Comparison of ENCODE assay signal across 1 cellular context in the genomic region with DNA sequence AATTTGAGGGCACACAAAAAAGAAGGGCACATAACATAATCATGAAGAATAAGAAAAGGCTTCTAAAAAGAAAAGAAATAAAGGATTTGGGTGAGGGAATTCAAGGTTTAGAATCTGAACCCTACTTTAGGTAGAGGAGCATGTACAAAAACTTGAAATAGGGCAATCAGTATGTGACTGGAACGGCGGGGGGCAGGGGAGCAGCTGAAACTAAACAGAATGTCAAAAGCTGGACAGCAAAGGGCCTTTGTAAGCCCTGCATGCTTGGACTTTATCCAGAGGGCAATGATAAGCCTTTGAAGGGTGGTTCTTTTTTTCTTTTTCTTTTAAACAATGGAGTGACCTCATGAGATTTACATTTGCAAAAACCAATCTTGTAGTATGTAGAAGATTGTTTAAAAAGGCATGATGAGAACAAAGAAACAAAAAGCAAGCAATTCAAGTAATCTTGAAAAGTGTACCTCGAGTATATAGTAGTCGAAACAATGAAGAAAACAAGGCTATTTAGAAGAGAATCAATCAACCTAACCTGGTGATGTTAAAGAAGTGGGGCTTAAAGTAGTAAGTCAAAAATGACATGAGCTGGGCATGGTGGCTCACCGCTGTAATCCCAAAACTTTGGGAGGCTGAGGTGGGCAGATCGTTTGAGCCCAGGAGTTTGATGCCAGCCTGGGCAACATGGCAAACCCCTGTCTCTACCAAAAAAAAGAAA.
TF ChIP-seq lines count a peak whose summit lies in the region.

No MANE protein-coding gene starts in this region.

TF ChIP-seq in HepG2, 621 proteins besides CTCF, POLR2A, EP300 and RAD21 (continued from another document and continues in another):
- TF ChIP-seq MEIS2 (CRISPR knock-in tag; IDR thresholded peaks at IDR 0.05) (peak; percentile 53; the same call in 1 of the 2 replicates), ZFYVE20 (CRISPR knock-in tag; IDR thresholded peaks at IDR 0.05; ENCODE audit: borderline replicate concordance, low read depth) (no peak), THRA (CRISPR knock-in tag; IDR thresholded peaks at IDR 0.05; ENCODE audit: borderline replicate concordance) (0 out of 2 replicates have a peak, but pooled peaks have one; percentile 16), GATA4 (IDR thresholded peaks at IDR 0.05; ENCODE audit: borderline replicate concordance, low read depth) (no peak), MIER2 (CRISPR knock-in tag; IDR thresholded peaks at IDR 0.05) (peak; percentile 65; the same call in 1 of the 2 replicates), ZNF737 (CRISPR knock-in tag; IDR thresholded peaks at IDR 0.05; ENCODE audit: borderline replicate concordance) (no peak), ETV5 (CRISPR knock-in tag; IDR thresholded peaks at IDR 0.05; ENCODE audit: borderline replicate concordance) (no peak), ZNF136 (CRISPR knock-in tag; IDR thresholded peaks at IDR 0.05; ENCODE audit: low read depth) (no peak), RNF219 (CRISPR knock-in tag; IDR thresholded peaks at IDR 0.05) (no peak), FOXJ3 (CRISPR knock-in tag; IDR thresholded peaks at IDR 0.05; ENCODE audit: borderline replicate concordance) (0 out of 2 replicates have a peak, but pooled peaks have one; percentile 47), RARA (CRISPR knock-in tag; IDR thresholded peaks at IDR 0.05) (peak; percentile 46), ZNF160 (CRISPR knock-in tag; IDR thresholded peaks at IDR 0.05) (no peak), ATF1 (CRISPR knock-in tag; IDR thresholded peaks at IDR 0.05) (0 out of 2 replicates have a peak, but pooled peaks have one; percentile 38), ZMAT5 (CRISPR knock-in tag; IDR thresholded peaks at IDR 0.05; ENCODE audit: borderline replicate concordance, low read depth) (no peak), ZNF703 (CRISPR knock-in tag; IDR thresholded peaks at IDR 0.05; ENCODE audit: borderline replicate concordance) (no peak), RCOR2 (CRISPR knock-in tag; IDR thresholded peaks at IDR 0.05) (peak; percentile 53; the same call in 1 of the 2 replicates), KLF12 (CRISPR knock-in tag; IDR thresholded peaks at IDR 0.05; ENCODE audit: borderline replicate concordance) (no peak), MNT (IDR thresholded peaks at IDR 0.05) (no peak), ZBTB46 (CRISPR knock-in tag; IDR thresholded peaks at IDR 0.05; ENCODE audit: borderline replicate concordance) (no peak), ZNF550 (CRISPR knock-in tag; IDR thresholded peaks at IDR 0.05; ENCODE audit: borderline replicate concordance) (no peak), ZNF556 (CRISPR knock-in tag; IDR thresholded peaks at IDR 0.05; ENCODE audit: borderline replicate concordance) (no peak), CHCHD3 (CRISPR knock-in tag; IDR thresholded peaks at IDR 0.05) (no peak), ZNF543 (CRISPR knock-in tag; IDR thresholded peaks at IDR 0.05) (0 out of 2 replicates have a peak, but pooled peaks have one; percentile 25), ZNF235 (CRISPR knock-in tag; IDR thresholded peaks at IDR 0.05; ENCODE audit: borderline replicate concordance) (no peak), TBL1XR1 (IDR thresholded peaks at IDR 0.05; ENCODE audit: borderline replicate concordance, low read length, partially characterized antibody) (no peak), BCL6 (CRISPR knock-in tag; IDR thresholded peaks at IDR 0.05) (peak; percentile 51; the same call in 1 of the 2 replicates), JUN (CRISPR knock-in tag; IDR thresholded peaks at IDR 0.05) (peak; percentile 50; the same call in 1 of the 2 replicates), KLF16 (CRISPR knock-in tag; IDR thresholded peaks at IDR 0.05) (peak in 1 of 2 experiments; percentile 53; a peak in 1 of 4 replicates), RFX3 (CRISPR knock-in tag; IDR thresholded peaks at IDR 0.05) (no peak), SRF (IDR thresholded peaks at IDR 0.05; ENCODE audit: low read depth, low read length) (no peak), KDM2A (CRISPR knock-in tag; IDR thresholded peaks at IDR 0.05; ENCODE audit: borderline replicate concordance, low read depth) (no peak), GLI4 (CRISPR knock-in tag; IDR thresholded peaks at IDR 0.05; ENCODE audit: borderline replicate concordance) (no peak), EEA1 (CRISPR knock-in tag; IDR thresholded peaks at IDR 0.05; ENCODE audit: borderline replicate concordance) (no peak), SAFB2 (CRISPR knock-in tag; IDR thresholded peaks at IDR 0.05; ENCODE audit: borderline replicate concordance, low read depth) (no peak), ARNT (IDR thresholded peaks at IDR 0.05) (no peak), ARNT2 (CRISPR knock-in tag; IDR thresholded peaks at IDR 0.05; ENCODE audit: low read depth) (no peak), RFX1 (IDR thresholded peaks at IDR 0.05) (no peak)
- TF ChIP-seq, protein P1, sequence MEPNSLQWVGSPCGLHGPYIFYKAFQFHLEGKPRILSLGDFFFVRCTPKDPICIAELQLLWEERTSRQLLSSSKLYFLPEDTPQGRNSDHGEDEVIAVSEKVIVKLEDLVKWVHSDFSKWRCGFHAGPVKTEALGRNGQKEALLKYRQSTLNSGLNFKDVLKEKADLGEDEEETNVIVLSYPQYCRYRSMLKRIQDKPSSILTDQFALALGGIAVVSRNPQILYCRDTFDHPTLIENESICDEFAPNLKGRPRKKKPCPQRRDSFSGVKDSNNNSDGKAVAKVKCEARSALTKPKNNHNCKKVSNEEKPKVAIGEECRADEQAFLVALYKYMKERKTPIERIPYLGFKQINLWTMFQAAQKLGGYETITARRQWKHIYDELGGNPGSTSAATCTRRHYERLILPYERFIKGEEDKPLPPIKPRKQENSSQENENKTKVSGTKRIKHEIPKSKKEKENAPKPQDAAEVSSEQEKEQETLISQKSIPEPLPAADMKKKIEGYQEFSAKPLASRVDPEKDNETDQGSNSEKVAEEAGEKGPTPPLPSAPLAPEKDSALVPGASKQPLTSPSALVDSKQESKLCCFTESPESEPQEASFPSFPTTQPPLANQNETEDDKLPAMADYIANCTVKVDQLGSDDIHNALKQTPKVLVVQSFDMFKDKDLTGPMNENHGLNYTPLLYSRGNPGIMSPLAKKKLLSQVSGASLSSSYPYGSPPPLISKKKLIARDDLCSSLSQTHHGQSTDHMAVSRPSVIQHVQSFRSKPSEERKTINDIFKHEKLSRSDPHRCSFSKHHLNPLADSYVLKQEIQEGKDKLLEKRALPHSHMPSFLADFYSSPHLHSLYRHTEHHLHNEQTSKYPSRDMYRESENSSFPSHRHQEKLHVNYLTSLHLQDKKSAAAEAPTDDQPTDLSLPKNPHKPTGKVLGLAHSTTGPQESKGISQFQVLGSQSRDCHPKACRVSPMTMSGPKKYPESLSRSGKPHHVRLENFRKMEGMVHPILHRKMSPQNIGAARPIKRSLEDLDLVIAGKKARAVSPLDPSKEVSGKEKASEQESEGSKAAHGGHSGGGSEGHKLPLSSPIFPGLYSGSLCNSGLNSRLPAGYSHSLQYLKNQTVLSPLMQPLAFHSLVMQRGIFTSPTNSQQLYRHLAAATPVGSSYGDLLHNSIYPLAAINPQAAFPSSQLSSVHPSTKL (CRISPR knock-in tag; IDR thresholded peaks at IDR 0.05) = peak; percentile 86
- TF ChIP-seq, protein P2, sequence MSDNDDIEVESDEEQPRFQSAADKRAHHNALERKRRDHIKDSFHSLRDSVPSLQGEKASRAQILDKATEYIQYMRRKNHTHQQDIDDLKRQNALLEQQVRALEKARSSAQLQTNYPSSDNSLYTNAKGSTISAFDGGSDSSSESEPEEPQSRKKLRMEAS (IDR thresholded peaks at IDR 0.05) = peak; percentile 44; the same call in 1 of the 2 replicates
- TF ChIP-seq, protein P3, sequence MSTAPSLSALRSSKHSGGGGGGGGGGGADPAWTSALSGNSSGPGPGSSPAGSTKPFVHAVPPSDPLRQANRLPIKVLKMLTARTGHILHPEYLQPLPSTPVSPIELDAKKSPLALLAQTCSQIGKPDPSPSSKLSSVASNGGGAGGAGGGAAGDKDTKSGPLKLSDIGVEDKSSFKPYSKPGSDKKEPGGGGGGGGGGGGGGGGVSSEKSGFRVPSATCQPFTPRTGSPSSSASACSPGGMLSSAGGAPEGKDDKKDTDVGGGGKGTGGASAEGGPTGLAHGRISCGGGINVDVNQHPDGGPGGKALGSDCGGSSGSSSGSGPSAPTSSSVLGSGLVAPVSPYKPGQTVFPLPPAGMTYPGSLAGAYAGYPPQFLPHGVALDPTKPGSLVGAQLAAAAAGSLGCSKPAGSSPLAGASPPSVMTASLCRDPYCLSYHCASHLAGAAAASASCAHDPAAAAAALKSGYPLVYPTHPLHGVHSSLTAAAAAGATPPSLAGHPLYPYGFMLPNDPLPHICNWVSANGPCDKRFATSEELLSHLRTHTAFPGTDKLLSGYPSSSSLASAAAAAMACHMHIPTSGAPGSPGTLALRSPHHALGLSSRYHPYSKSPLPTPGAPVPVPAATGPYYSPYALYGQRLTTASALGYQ (CRISPR knock-in tag; IDR thresholded peaks at IDR 0.05) = peak; percentile 51; the same call in 1 of the 2 replicates
